ENCODE assay signal across 22 cellular contexts in the genomic region with DNA sequence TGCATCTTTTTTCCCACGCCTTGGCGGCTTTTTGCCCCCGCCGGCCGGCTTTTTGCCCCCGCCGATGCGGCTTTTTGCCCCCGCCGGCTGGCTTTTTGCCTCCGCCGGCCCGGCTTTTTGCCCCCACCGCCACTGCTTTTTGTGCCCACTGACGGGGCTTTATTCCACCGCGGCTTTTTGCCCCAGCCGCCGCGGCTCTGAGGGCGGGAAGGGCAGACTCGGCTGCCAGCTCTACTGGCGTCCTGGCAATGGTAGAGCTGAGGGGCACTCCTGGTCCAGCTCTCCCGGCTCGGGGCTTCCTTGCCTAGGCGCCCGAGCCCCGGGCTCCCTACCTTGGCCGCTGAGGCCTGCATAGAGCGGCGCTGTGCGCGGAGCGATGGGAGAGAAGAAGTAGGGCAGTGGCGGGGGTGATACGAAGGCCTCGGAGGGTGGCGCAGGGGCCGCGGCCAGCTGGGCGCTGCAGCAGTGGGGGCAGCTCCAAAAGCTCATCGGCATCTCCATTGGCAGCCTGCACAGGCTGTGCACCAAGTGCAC.
"Had no signal": no experiment of that assay in that cellular context is flagged by ENCODE, and none has a peak within 500 bp of the region (broad histone marks: within the 10 kb centered on the region; RNA-seq: fewer than 3 reads in every experiment).

No MANE protein-coding gene starts in this region.

- H3K36me3 ChIP-seq: adrenal gland, breast epithelium, Peyer's patch had no signal

- ATAC-seq: activated CD8-positive, alpha-beta T cell treated with anti-CD3 and anti-CD28 coated beads for 36 hours; activated T-cell treated with anti-CD3 and anti-CD28 coated beads, Interleukin-2, amount 50 U/mL, for 72 hours had no signal

- DNase-seq: activated CD4-positive, CD25-positive, alpha-beta regulatory T cell; activated CD8-positive, alpha-beta memory T cell treated with anti-CD3 and anti-CD28 coated beads, Interleukin-2, amount 50 U/mL, for 4 hours; activated CD8-positive, alpha-beta T cell treated with anti-CD3 and anti-CD28 coated beads for 36 hours; activated naive CD4-positive, alpha-beta T cell treated with anti-CD3 and anti-CD28 coated beads, Interleukin-2, amount 50 U/mL, for 16 hours; activated naive CD8-positive, alpha-beta T cell treated with anti-CD3 and anti-CD28 coated beads, Interleukin-2, amount 10 ng/mL, durations not matched to agents 7 days and 5 days; activated T-cell treated with anti-CD3 and anti-CD28 coated beads, Interleukin-2, amount 50 U/mL, for 72 hours; adrenal gland; anterior cingulate cortex; caudate nucleus; MM.1S; NCI-H1105 treated with DMSO at 0.1 percent for 48 hours; NCI-H1436 treated with DMSO at 0.1 percent for 48 hours; NCI-H187; NCI-H2081; NCI-H510A treated with DMSO at 0.1 percent for 48 hours; NCI-H69; Peyer's patch; SHP77; T-helper 1 cell had no signal

- H3K4me3 Mint-ChIP-seq: activated CD8-positive, alpha-beta T cell treated with anti-CD3 and anti-CD28 coated beads for 36 hours; activated naive CD8-positive, alpha-beta T cell treated with anti-CD3 and anti-CD28 coated beads, Interleukin-2, amount 10 ng/mL, durations not matched to agents 7 days and 5 days; activated T-cell treated with anti-CD3 and anti-CD28 coated beads, Interleukin-2, amount 50 U/mL, for 72 hours had no signal

- H3K4me1 ChIP-seq: adrenal gland, breast epithelium, Peyer's patch had no signal

- H3K4me1 Mint-ChIP-seq: activated naive CD8-positive, alpha-beta T cell treated with anti-CD3 and anti-CD28 coated beads, Interleukin-2, amount 10 ng/mL, durations not matched to agents 7 days and 5 days had no signal

- H3K27ac ChIP-seq: adrenal gland, breast epithelium, Peyer's patch, RWPE1, VCaP had no signal

- H3K27me3 ChIP-seq: Peyer's patch had no signal

- H3K4me3 ChIP-seq: adrenal gland, breast epithelium, Peyer's patch had no signal

- H3K27ac Mint-ChIP-seq: activated CD8-positive, alpha-beta T cell treated with anti-CD3 and anti-CD28 coated beads for 36 hours; activated naive CD8-positive, alpha-beta T cell treated with anti-CD3 and anti-CD28 coated beads, Interleukin-2, amount 10 ng/mL, durations not matched to agents 7 days and 5 days; activated T-cell treated with anti-CD3 and anti-CD28 coated beads, Interleukin-2, amount 50 U/mL, for 72 hours had no signal

- H3K27me3 Mint-ChIP-seq: activated CD8-positive, alpha-beta T cell treated with anti-CD3 and anti-CD28 coated beads for 36 hours; activated naive CD8-positive, alpha-beta T cell treated with anti-CD3 and anti-CD28 coated beads, Interleukin-2, amount 10 ng/mL, durations not matched to agents 7 days and 5 days had no signal
